9 cellular contexts compared by ENCODE assay signal in genomic region chr2:222451270-222451674, GRCh38. TPM values are rescaled to one million over a fixed set of nuclear protein-coding genes. Genes with fewer than 3 reads are reported as not detected.
DNase-seq lines count a peak whose midpoint lies in the region; ATAC-seq and TF ChIP-seq lines count a peak whose summit lies in the region.
"Had no signal": no experiment of that assay in that cellular context is flagged by ENCODE, and none has a peak within 500 bp of the region (broad histone marks: within the 10 kb centered on the region; RNA-seq: fewer than 3 reads in every experiment).

No MANE protein-coding gene starts in this region.

- H3K4me2 ChIP-seq in H9 (ENCODE audit: insufficient read depth, insufficient read length, low read length) = no peak overlapping the region

- no peak overlapping the region for H4K8ac ChIP-seq in H9 (replicated peaks; ENCODE audit: insufficient read length, low read depth, low read length)

- H2BK20ac ChIP-seq in H9 (ENCODE audit: low read depth, low read length, poor library complexity, severe bottlenecking) = no peak overlapping the region

- H3K4me3 ChIP-seq in WERI-Rb-1 (ENCODE audit: low read depth, low read length) = no peak overlapping the region

- H3K27me3 ChIP-seq in WERI-Rb-1 (ENCODE audit: insufficient read depth, low read depth, severe bottlenecking) (no peaks in the 10 kb centered on the region), H9 (ENCODE audit: insufficient read depth, low read length) (no peaks in the 10 kb centered on the region)

- H3K23ac ChIP-seq in H9 (ENCODE audit: insufficient read length, low read depth, low read length) = no peak overlapping the region

- H3K56ac ChIP-seq in H9 (ENCODE audit: insufficient read length, low read depth, low read length) = no peak overlapping the region

- H3K9me3 Mint-ChIP-seq in H9 = no peaks in the 10 kb centered on the region

- H3K18ac ChIP-seq in H9 (ENCODE audit: insufficient read length, low read depth, low read length) = no peak overlapping the region

- no peaks in the 10 kb centered on the region for H3K79me1 ChIP-seq in H9 (ENCODE audit: insufficient read depth, low read depth, low read length, poor library complexity, severe bottlenecking)

- no peaks in the 10 kb centered on the region for H3K23me2 ChIP-seq in H9 (ENCODE audit: insufficient read length, low read depth, low read length, poor library complexity, severe bottlenecking)

- no peak overlapping the region for H2AFZ ChIP-seq in H9 (ENCODE audit: low read length)

- H2BK15ac ChIP-seq in H9 (ENCODE audit: low read depth, low read length) = no peak overlapping the region

- H3K4ac ChIP-seq in H9 (ENCODE audit: low read depth, low read length) = no peak overlapping the region

- in situ Hi-C loops in KBM-7 (cut with MboI; ENCODE audit: low pct_unique_long_range_greater_than_20kb, low sequenced_read_pairs) = no loop called here

- peaks cover 3% of the 10 kb centered on the region; the same call in 1 of the 2 replicates for H3K4me1 ChIP-seq in H9 (ENCODE audit: insufficient read depth, low read length)

- peaks cover 4 to 6% of the 10 kb centered on the region in 2 experiments for H3K4me1 Mint-ChIP-seq in H9

- H4K20me1 ChIP-seq in H9 (ENCODE audit: control insufficient read depth, insufficient read depth, insufficient read length) = no peaks in the 10 kb centered on the region

- TF ChIP-seq CTCF in GM12874 (IDR thresholded peaks at IDR 0.05; ENCODE audit: insufficient read depth, low read depth, low read length) = peak; percentile 31; the same call in 1 of the 2 replicates
- TF ChIP-seq CTCF in WERI-Rb-1 (IDR thresholded peaks at IDR 0.05; ENCODE audit: low read depth, low read length) = 0 out of 2 replicates have a peak, but pooled peaks have one; percentile 18
- TF ChIP-seq CTCF in H9 (conservative IDR thresholded peaks at IDR 0.05) = no peak

- no CpG with 5 or more reads among the region's 5 CpGs for WGBS in H9 (ENCODE audit: extremely low coverage, insufficient read length, low lambda C conversion rate)

- H3K36me3 ChIP-seq in WERI-Rb-1 = no peaks in the 10 kb centered on the region

- H2AK5ac ChIP-seq in H9 (ENCODE audit: insufficient read length, low read length) = no peak overlapping the region

- H3K36me3 Mint-ChIP-seq in H9 (ENCODE audit: insufficient read depth in 1 of 3, low read depth in 3 of 3) = no peaks in the 10 kb centered on the region

- H2BK12ac ChIP-seq in H9 (ENCODE audit: insufficient read length, low read depth, low read length) = no peak overlapping the region

- H4K91ac ChIP-seq in H9 (ENCODE audit: insufficient read length, low read depth, low read length) = no peak overlapping the region

- H3K79me2 ChIP-seq in H9 (ENCODE audit: insufficient read depth, low read length) = no peaks in the 10 kb centered on the region

- H3K9me3 ChIP-seq in WERI-Rb-1 (ENCODE audit: severe bottlenecking) (no peaks in the 10 kb centered on the region), H9 (ENCODE audit: control insufficient read depth, low read depth, low read length) (no peaks in the 10 kb centered on the region)

- H2BK120ac ChIP-seq in H9 (ENCODE audit: low read depth, low read length, poor library complexity, severe bottlenecking) = no peak overlapping the region

- H3K27ac Mint-ChIP-seq in H9 = no peak overlapping the region

- no peak overlapping the region for H3K4me3 Mint-ChIP-seq in H9

- H3K9ac ChIP-seq in H9 (ENCODE audit: extremely low read depth, insufficient read length, low read length) = no peak overlapping the region

- H3K27me3 Mint-ChIP-seq in H9 (ENCODE audit: low read depth) = peaks cover 63% of the 10 kb centered on the region

- H3K27ac ChIP-seq in WERI-Rb-1 (peak overlapping the region; percentile 30; the same call in 1 of the 2 replicates), H9 (ENCODE audit: insufficient read length, low read depth, low read length) (no peak overlapping the region)

- peak; percentile 98 for ATAC-seq in GM19328 (IDR thresholded peaks at IDR 0.05; ENCODE audit: unreplicated experiment)
- peak; percentile 99 for ATAC-seq in HG03039 (IDR thresholded peaks at IDR 0.05; ENCODE audit: unreplicated experiment)

- DNase-seq in WERI-Rb-1 = peak; percentile 63
- no peak for DNase-seq in H9
- DNase-seq in NCI-H1048 (lab: John Stamatoyannopoulos, UW) = no peak
- DNase-seq in NCI-H1436 (lab: John Stamatoyannopoulos, UW) = no peak
- DNase-seq in KBM-7 = no peak

- H4K5ac ChIP-seq in H9 (ENCODE audit: insufficient read length, low read depth, low read length) = no peak overlapping the region

- H2BK5ac ChIP-seq in H9 (ENCODE audit: insufficient read length, low read length) = no peak overlapping the region

- no peak overlapping the region for H3K14ac ChIP-seq in H9 (ENCODE audit: insufficient read depth, low read length)

- H3T11ph ChIP-seq in H9 (ENCODE audit: low read length) = no peak overlapping the region

RNA-seq across cellular contexts. Expression of gene SGPP2, which starts 26.9 kb away (rescaled TPM):
- not detected in 2 replicates for total RNA-seq in H9 (2021)
- total RNA-seq: glomerular endothelial cell had no signal
